In genomic region chr15:82105458-82106205, GRCh38 we compare ENCODE assay signal across 1 cellular context.
TF ChIP-seq lines count a peak whose summit lies in the region.

No MANE protein-coding gene starts in this region.

TF ChIP-seq in GM23338, 12 proteins besides CTCF, POLR2A, EP300 and RAD21 (continued from another document):
- TF ChIP-seq ZNF331 (CRISPR knock-in tag; IDR thresholded peaks at IDR 0.05; ENCODE audit: low read depth) (no peak), ZNF114 (CRISPR knock-in tag; IDR thresholded peaks at IDR 0.05) (no peak), STAT1 (IDR thresholded peaks at IDR 0.05; ENCODE audit: unreplicated experiment) (no peak)
